Comparison of ENCODE assay signal across 8 cellular contexts in genomic region chr6:125363010-125363359, GRCh38.
DNase-seq lines count a peak whose midpoint lies in the region; ATAC-seq and TF ChIP-seq lines count a peak whose summit lies in the region.

No MANE protein-coding gene starts in this region.

- TF ChIP-seq POLR2A in esophagus muscularis mucosa (IDR thresholded peaks at IDR 0.05; ENCODE audit: low read depth) = no peak

- H3K4me1 Mint-ChIP-seq in naive thymus-derived CD4-positive, alpha-beta T cell = peaks cover 0 to 11% (median 5%) of the 10 kb centered on the region in 7 donors
- H3K4me1 Mint-ChIP-seq in CD4-positive, alpha-beta T cell (ENCODE audit: low read depth) = peaks cover 5% of the 10 kb centered on the region

- peak overlapping the region; percentile 52 to 58 (median 54) for H3K4me3 ChIP-seq in esophagus muscularis mucosa
- H3K4me3 ChIP-seq in naive thymus-derived CD4-positive, alpha-beta T cell (ENCODE audit: low read length) = no peak overlapping the region

- intact Hi-C loops in esophagus muscularis mucosa (cut with DNase I) = no loop called here
- intact Hi-C loops in naive thymus-derived CD4-positive, alpha-beta T cell (cut with micrococcal nuclease) = no loop called here
- intact Hi-C loops in CD4-positive, alpha-beta T cell (cut with DNase I, micrococcal nuclease) = no loop called here

- DNase-seq in ACHN = peak; percentile 4
- peak; percentile 65 for DNase-seq in NCI-H2029 (lab: John Stamatoyannopoulos, UW)
- DNase-seq in esophagus muscularis mucosa (ENCODE audit: extremely low spot score) = no peak
- no peak for DNase-seq in naive thymus-derived CD4-positive, alpha-beta T cell
- no peak for DNase-seq in CD4-positive, alpha-beta T cell
- no peak for DNase-seq in NCI-H774 (lab: John Stamatoyannopoulos, UW)

- in situ Hi-C loops in ACHN (cut with HindIII; ENCODE audit: low pct_ligation_motif_present, low pct_unique_long_range_greater_than_20kb, low sequenced_read_pairs) = no loop called here

- WGBS in esophagus muscularis mucosa = under 1% methylated on average over 10 of the region's 11 CpGs

- no peak overlapping the region for H3K27ac Mint-ChIP-seq in naive thymus-derived CD4-positive, alpha-beta T cell
- H3K27ac Mint-ChIP-seq in CD4-positive, alpha-beta T cell = no peak overlapping the region

- CTCF ChIA-PET in naive thymus-derived CD4-positive, alpha-beta T cell (lab: Charles Lee) = no interaction called here
- CTCF ChIA-PET in CD4-positive, alpha-beta T cell (lab: Charles Lee) = no interaction called here

- no peaks in the 10 kb centered on the region for H3K36me3 ChIP-seq in esophagus muscularis mucosa
- H3K36me3 ChIP-seq in naive thymus-derived CD4-positive, alpha-beta T cell (ENCODE audit: control insufficient read depth in 2 of 3, insufficient read depth in 3 of 3, low read length in 3 of 3) = no peaks in the 10 kb centered on the region

- H3K27me3 Mint-ChIP-seq in naive thymus-derived CD4-positive, alpha-beta T cell = peaks cover 48 to 70% (median 51%) of the 10 kb centered on the region in 5 donors
- peaks cover 68% of the 10 kb centered on the region for H3K27me3 Mint-ChIP-seq in CD4-positive, alpha-beta T cell

- H3K9me3 ChIP-seq in esophagus muscularis mucosa = no peaks in the 10 kb centered on the region
- H3K9me3 ChIP-seq in naive thymus-derived CD4-positive, alpha-beta T cell (ENCODE audit: control insufficient read depth in 2 of 3, low read length in 3 of 3) = no peaks in the 10 kb centered on the region
- H3K9me3 ChIP-seq in CD4-positive, alpha-beta T cell (ENCODE audit: control insufficient read depth, low read length) = no peaks in the 10 kb centered on the region

- POLR2A ChIA-PET in naive thymus-derived CD4-positive, alpha-beta T cell (lab: Charles Lee) = no interaction called here
- POLR2A ChIA-PET in CD4-positive, alpha-beta T cell (lab: Charles Lee) = no interaction called here

- H3K36me3 Mint-ChIP-seq in naive thymus-derived CD4-positive, alpha-beta T cell = peaks cover 0 to 3% (median 0%) of the 10 kb centered on the region in 5 donors
- no peaks in the 10 kb centered on the region for H3K36me3 Mint-ChIP-seq in CD4-positive, alpha-beta T cell (ENCODE audit: low read depth)

- TF ChIP-seq EP300 in esophagus muscularis mucosa (IDR thresholded peaks at IDR 0.05) = no peak

- H3K9me3 Mint-ChIP-seq in naive thymus-derived CD4-positive, alpha-beta T cell = peaks cover 0 to 3% (median 0%) of the 10 kb centered on the region in 11 donors
- H3K9me3 Mint-ChIP-seq in CD4-positive, alpha-beta T cell = no peaks in the 10 kb centered on the region

- ATAC-seq in naive thymus-derived CD4-positive, alpha-beta T cell = no peak
- no peak for ATAC-seq in GM18520 (IDR thresholded peaks at IDR 0.05; ENCODE audit: unreplicated experiment)
- ATAC-seq in HG02852 (IDR thresholded peaks at IDR 0.05; ENCODE audit: unreplicated experiment) = no peak
- ATAC-seq in CD4-positive, alpha-beta T cell (ENCODE audit: poor library complexity) = no peak

- peak overlapping the region; percentile 57 to 76 (median 68) for H3K27ac ChIP-seq in esophagus muscularis mucosa (replicated peaks in 1 of 4)
- H3K27ac ChIP-seq in naive thymus-derived CD4-positive, alpha-beta T cell (ENCODE audit: low read depth, low read length) = no peak overlapping the region
- no peak overlapping the region for H3K27ac ChIP-seq in CD4-positive, alpha-beta T cell (ENCODE audit: low read depth, low read length)

- H3K27me3 ChIP-seq in esophagus muscularis mucosa = peaks cover 0 to 12% (median 0%) of the 10 kb centered on the region in 4 donors
- H3K27me3 ChIP-seq in naive thymus-derived CD4-positive, alpha-beta T cell (ENCODE audit: control insufficient read depth in 2 of 2, insufficient read depth in 2 of 2, low read length in 2 of 2) = peaks cover 0 to 13% of the 10 kb centered on the region in 2 donors
- peaks cover 37% of the 10 kb centered on the region for H3K27me3 ChIP-seq in CD4-positive, alpha-beta T cell (ENCODE audit: control insufficient read depth, insufficient read depth, low read length)

- peaks cover 6 to 30% (median 23%) of the 10 kb centered on the region in 4 donors for H3K4me1 ChIP-seq in esophagus muscularis mucosa
- H3K4me1 ChIP-seq in naive thymus-derived CD4-positive, alpha-beta T cell (ENCODE audit: control insufficient read depth in 2 of 2, insufficient read depth in 2 of 2, low read length in 2 of 2) = no peaks in the 10 kb centered on the region

- H3K4me3 Mint-ChIP-seq in naive thymus-derived CD4-positive, alpha-beta T cell = peak overlapping the region in 7 of 10 donors; percentile 5 to 55 (median 34)
- no peak overlapping the region for H3K4me3 Mint-ChIP-seq in CD4-positive, alpha-beta T cell

- TF ChIP-seq CTCF in esophagus muscularis mucosa (IDR thresholded peaks at IDR 0.05) = no peak
- TF ChIP-seq CTCF in CD4-positive, alpha-beta T cell (IDR thresholded peaks at IDR 0.05) = no peak

Comparison
In these comparisons a context has a peak if more than half of its experiments do, and no peak if none do; other contexts are left out.
1. DNase-seq: peak in ACHN (single experiment) and NCI-H2029 (single experiment); none in esophagus muscularis mucosa (single experiment), naive thymus-derived CD4-positive, alpha-beta T cell (0 of 9), CD4-positive, alpha-beta T cell (0 of 10) and NCI-H774 (single experiment).
2. H3K27ac ChIP-seq: peak in esophagus muscularis mucosa (4 of 4); none in naive thymus-derived CD4-positive, alpha-beta T cell (single experiment) and CD4-positive, alpha-beta T cell (single experiment).